In the genomic region with DNA sequence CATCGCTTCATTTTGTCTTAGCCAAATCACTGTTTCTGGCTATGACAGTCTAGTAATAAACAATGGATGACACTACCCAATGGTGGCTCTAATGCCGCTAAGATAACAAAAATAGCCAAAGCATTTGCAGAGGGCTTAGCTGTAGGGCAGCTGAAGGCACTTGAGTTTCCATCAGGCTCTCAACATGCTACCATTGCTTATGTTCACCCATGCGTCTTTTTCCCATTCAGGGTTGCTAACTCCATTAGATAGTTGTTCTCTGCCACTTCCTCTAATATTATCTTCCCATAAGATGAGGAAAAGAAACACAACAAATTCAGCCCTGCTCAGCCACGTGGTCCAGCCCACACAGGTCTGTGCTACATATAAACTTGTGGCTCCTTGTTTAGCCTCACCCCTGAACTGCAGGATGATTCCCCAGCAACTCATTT, we compare ENCODE assay signal across 9 cellular contexts.
A peak's percentile ranks its signal among the peaks of the same experiment; 100 is the strongest.
DNase-seq lines count a peak whose midpoint lies in the region; ATAC-seq and TF ChIP-seq lines count a peak whose summit lies in the region.
"Had no signal": no experiment of that assay in that cellular context is flagged by ENCODE, and none has a peak within 500 bp of the region (broad histone marks: within the 10 kb centered on the region; RNA-seq: fewer than 3 reads in every experiment).

No MANE protein-coding gene starts in this region.

- intact Hi-C loops in sciatic nerve (cut with DNase I) = no loop called here

- H3K36me3 ChIP-seq in duodenal mucosa (ENCODE audit: control insufficient read depth in 1 of 2, insufficient read depth in 2 of 2, low read length in 2 of 2) (no peaks in the 10 kb centered on the region), rectal smooth muscle tissue (ENCODE audit: control insufficient read depth, insufficient read depth, low read length) (no peaks in the 10 kb centered on the region)

- H3K4me1 ChIP-seq in duodenal mucosa (ENCODE audit: control insufficient read depth in 1 of 2, insufficient read depth in 2 of 2, low read length in 2 of 2) = peaks cover 61 to 67% of the 10 kb centered on the region in 2 donors
- peaks cover 44% of the 10 kb centered on the region for H3K4me1 ChIP-seq in rectal smooth muscle tissue (ENCODE audit: control insufficient read depth, insufficient read depth, low read length)

- H3K27me3 ChIP-seq in duodenal mucosa (ENCODE audit: control insufficient read depth in 1 of 2, insufficient read depth in 2 of 2, low read length in 2 of 2) (no peaks in the 10 kb centered on the region), rectal smooth muscle tissue (ENCODE audit: control insufficient read depth, insufficient read depth, low read length) (no peaks in the 10 kb centered on the region)

- H3K9me3 ChIP-seq in duodenal mucosa (ENCODE audit: control insufficient read depth in 1 of 2, low read length in 2 of 2) = no peaks in the 10 kb centered on the region

- H3K9ac ChIP-seq in duodenal mucosa (ENCODE audit: low read depth in 1 of 2, low read length in 2 of 2) (peak overlapping the region in 1 of 2 donors; percentile 71), rectal smooth muscle tissue (ENCODE audit: low read length) (no peak overlapping the region)

- ATAC-seq in sciatic nerve (no peak), HG03095 (IDR thresholded peaks at IDR 0.05; ENCODE audit: unreplicated experiment) (no peak), GM21360 (IDR thresholded peaks at IDR 0.05; ENCODE audit: unreplicated experiment) (no peak)

- H3K27ac ChIP-seq in duodenal mucosa (ENCODE audit: low read depth, low read length) (peak overlapping the region; percentile 78), rectal smooth muscle tissue (ENCODE audit: low read depth, low read length) (peak overlapping the region; percentile 84)

- H3K4me3 ChIP-seq in duodenal mucosa (ENCODE audit: low read depth in 1 of 2, low read length in 2 of 2) (peak overlapping the region in 1 of 2 donors; percentile 42), rectal smooth muscle tissue (ENCODE audit: low read length) (no peak overlapping the region)

- DNase-seq in DMS79 (lab: John Stamatoyannopoulos, UW) = peak; percentile 59
- peak; percentile 60 for DNase-seq in NCI-H345 treated with DMSO at 0.1 percent for 48 hours (lab: John Stamatoyannopoulos, UW; ENCODE audit: unreplicated experiment)
- DNase-seq in HEK293T (ENCODE audit: extremely low spot score) = no peak
- no peak for DNase-seq in sciatic nerve (ENCODE audit: low spot score)
- DNase-seq: stimulated activated CD4-positive, alpha-beta T cell treated with anti-CD3 and anti-CD28 coated beads, Interleukin-2, amount 100 ng/mL, for 48 hours had no signal

- POLR2A ChIA-PET in HEK293T (lab: Yijun Ruan, JAX) = interaction anchor here (1.3 to 2.4 kb wide), 4 partner anchors 10 to 357 kb away, joined by 3 to 18 read pairs (median 14); no protein-coding TSS in a partner anchor

- CTCF ChIA-PET in HEK293T (lab: Yijun Ruan, JAX) = no interaction called here

TF ChIP-seq in HEK293T, 16 proteins besides CTCF, POLR2A, EP300 and RAD21:
- no peak for TF ChIP-seq FOXK2 (IDR thresholded peaks at IDR 0.05)
- TF ChIP-seq, protein P1, sequence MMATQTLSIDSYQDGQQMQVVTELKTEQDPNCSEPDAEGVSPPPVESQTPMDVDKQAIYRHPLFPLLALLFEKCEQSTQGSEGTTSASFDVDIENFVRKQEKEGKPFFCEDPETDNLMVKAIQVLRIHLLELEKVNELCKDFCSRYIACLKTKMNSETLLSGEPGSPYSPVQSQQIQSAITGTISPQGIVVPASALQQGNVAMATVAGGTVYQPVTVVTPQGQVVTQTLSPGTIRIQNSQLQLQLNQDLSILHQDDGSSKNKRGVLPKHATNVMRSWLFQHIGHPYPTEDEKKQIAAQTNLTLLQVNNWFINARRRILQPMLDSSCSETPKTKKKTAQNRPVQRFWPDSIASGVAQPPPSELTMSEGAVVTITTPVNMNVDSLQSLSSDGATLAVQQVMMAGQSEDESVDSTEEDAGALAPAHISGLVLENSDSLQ (IDR thresholded peaks at IDR 0.05) = no peak
- TF ChIP-seq ELF4 (IDR thresholded peaks at IDR 0.05) = no peak
- TF ChIP-seq L3MBTL2 (conservative IDR thresholded peaks at IDR 0.05) = no peak
- no peak for TF ChIP-seq ARNT (IDR thresholded peaks at IDR 0.05)
- no peak for TF ChIP-seq ZNF384 (IDR thresholded peaks at IDR 0.05)
- no peak for TF ChIP-seq NFRKB (IDR thresholded peaks at IDR 0.05)
- TF ChIP-seq SP1 (IDR thresholded peaks at IDR 0.05) = no peak
- no peak for TF ChIP-seq BHLHE40 (IDR thresholded peaks at IDR 0.05; ENCODE audit: borderline replicate concordance)
- no peak for TF ChIP-seq LEF1 (IDR thresholded peaks at IDR 0.05; ENCODE audit: borderline replicate concordance)
- TF ChIP-seq SUZ12 (IDR thresholded peaks at IDR 0.05) = no peak
- no peak for TF ChIP-seq TARDBP (IDR thresholded peaks at IDR 0.05)
- no peak for TF ChIP-seq HDGF (IDR thresholded peaks at IDR 0.05; ENCODE audit: borderline replicate concordance)
- no peak for TF ChIP-seq CTBP1 (IDR thresholded peaks at IDR 0.05; ENCODE audit: borderline replicate concordance)
- TF ChIP-seq FOXM1 (IDR thresholded peaks at IDR 0.05; ENCODE audit: borderline replicate concordance) = no peak
- TF ChIP-seq FOXA1 (IDR thresholded peaks at IDR 0.05) = no peak

Comparison
In these comparisons a context has a peak if more than half of its experiments do, and no peak if none do; other contexts are left out.
1. DNase-seq: peak in DMS79 (single experiment) and NCI-H345 treated with DMSO at 0.1 percent for 48 hours (single experiment); none in HEK293T (single experiment) and sciatic nerve (single experiment).